ENCODE assay signal across 1 cellular context in the genomic region with DNA sequence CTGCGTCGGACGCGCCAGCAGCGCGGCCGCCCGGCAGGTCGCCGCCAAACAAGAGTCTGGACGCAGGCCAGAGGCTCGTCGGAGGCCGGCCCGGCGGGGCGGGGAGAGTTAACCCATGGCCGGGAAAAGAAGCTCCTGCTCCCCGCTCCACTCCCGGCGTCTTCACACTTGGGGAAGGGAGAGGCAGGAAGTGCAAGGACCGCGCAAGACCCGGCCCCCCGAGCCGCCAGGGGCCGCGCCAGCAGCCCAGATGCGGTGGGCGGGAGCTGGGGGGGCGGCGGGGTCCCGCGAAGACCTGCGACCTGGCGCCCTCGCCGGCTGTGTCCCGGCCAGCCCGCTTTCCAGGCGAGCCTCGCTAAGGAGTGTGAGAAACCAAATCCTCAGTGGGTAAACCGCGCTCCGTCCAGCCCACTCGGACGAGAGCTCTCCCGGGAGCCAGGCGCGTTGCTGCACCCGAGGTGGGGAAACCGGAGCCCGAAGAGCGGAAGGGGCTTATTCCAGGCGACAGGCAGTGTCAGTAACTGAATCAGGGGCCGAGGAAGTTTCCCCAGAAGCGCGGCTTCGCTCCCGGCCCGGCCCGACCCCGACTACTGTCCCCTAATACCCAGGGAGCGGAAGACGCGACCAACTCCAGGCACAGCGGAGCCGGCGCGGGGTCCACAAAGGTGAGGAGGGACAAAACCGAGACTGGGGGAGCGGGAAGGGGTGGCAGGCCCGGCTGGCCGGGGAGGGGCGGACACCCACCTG.
TF ChIP-seq lines count a peak whose summit lies in the region.

No MANE protein-coding gene starts in this region.

TF ChIP-seq in HEK293, 187 proteins besides CTCF, POLR2A, EP300 and RAD21 (continued from another document and continues in another):
- TF ChIP-seq, protein P1, sequence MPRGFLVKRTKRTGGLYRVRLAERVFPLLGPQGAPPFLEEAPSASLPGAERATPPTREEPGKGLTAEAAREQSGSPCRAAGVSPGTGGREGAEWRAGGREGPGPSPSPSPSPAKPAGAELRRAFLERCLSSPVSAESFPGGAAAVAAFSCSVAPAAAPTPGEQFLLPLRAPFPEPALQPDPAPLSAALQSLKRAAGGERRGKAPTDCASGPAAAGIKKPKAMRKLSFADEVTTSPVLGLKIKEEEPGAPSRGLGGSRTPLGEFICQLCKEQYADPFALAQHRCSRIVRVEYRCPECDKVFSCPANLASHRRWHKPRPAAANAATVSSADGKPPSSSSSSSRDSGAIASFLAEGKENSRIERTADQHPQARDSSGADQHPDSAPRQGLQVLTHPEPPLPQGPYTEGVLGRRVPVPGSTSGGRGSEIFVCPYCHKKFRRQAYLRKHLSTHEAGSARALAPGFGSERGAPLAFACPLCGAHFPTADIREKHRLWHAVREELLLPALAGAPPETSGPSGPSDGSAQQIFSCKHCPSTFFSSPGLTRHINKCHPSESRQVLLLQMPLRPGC (tag by site-specific recombination; IDR thresholded peaks at IDR 0.05) = no peak
- TF ChIP-seq, protein P2, sequence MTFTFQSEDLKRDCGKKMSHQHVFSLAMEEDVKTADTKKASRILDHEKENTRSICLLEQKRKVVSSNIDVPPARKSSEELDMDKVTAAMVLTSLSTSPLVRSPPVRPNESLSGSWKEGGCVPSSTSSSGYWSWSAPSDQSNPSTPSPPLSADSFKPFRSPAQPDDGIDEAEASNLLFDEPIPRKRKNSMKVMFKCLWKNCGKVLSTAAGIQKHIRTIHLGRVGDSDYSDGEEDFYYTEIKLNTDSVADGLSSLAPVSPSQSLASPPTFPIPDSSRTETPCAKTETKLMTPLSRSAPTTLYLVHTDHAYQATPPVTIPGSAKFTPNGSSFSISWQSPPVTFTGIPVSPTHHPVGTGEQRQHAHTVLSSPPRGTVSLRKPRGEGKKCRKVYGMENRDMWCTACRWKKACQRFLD (tag by site-specific recombination; IDR thresholded peaks at IDR 0.05) = no peak
- no peak for TF ChIP-seq ZXDB (tag by site-specific recombination; IDR thresholded peaks at IDR 0.05)
- no peak for TF ChIP-seq ZNF114 (tag by site-specific recombination; IDR thresholded peaks at IDR 0.05)
- TF ChIP-seq ZSCAN23 (tag by site-specific recombination; IDR thresholded peaks at IDR 0.05) = no peak
- TF ChIP-seq KLF7 (tag by site-specific recombination; IDR thresholded peaks at IDR 0.05; ENCODE audit: borderline replicate concordance) = no peak
- peak; percentile 93 for TF ChIP-seq ZNF335 (tag by site-specific recombination; conservative IDR thresholded peaks at IDR 0.05)
- TF ChIP-seq, protein P3, sequence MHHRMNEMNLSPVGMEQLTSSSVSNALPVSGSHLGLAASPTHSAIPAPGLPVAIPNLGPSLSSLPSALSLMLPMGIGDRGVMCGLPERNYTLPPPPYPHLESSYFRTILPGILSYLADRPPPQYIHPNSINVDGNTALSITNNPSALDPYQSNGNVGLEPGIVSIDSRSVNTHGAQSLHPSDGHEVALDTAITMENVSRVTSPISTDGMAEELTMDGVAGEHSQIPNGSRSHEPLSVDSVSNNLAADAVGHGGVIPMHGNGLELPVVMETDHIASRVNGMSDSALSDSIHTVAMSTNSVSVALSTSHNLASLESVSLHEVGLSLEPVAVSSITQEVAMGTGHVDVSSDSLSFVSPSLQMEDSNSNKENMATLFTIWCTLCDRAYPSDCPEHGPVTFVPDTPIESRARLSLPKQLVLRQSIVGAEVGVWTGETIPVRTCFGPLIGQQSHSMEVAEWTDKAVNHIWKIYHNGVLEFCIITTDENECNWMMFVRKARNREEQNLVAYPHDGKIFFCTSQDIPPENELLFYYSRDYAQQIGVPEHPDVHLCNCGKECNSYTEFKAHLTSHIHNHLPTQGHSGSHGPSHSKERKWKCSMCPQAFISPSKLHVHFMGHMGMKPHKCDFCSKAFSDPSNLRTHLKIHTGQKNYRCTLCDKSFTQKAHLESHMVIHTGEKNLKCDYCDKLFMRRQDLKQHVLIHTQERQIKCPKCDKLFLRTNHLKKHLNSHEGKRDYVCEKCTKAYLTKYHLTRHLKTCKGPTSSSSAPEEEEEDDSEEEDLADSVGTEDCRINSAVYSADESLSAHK (tag by site-specific recombination; IDR thresholded peaks at IDR 0.05) = no peak
- no peak for TF ChIP-seq ZNF792 (tag by site-specific recombination; IDR thresholded peaks at IDR 0.05)
- no peak for TF ChIP-seq ZNF621 (tag by site-specific recombination; IDR thresholded peaks at IDR 0.05)
- TF ChIP-seq ZNF311 (tag by site-specific recombination; IDR thresholded peaks at IDR 0.05; ENCODE audit: borderline replicate concordance) = no peak
- no peak for TF ChIP-seq ZNF529 (tag by site-specific recombination; IDR thresholded peaks at IDR 0.05; ENCODE audit: insufficient replicate concordance)
- TF ChIP-seq RBAK (tag by site-specific recombination; IDR thresholded peaks at IDR 0.05) = no peak
- TF ChIP-seq ZNF112 (tag by site-specific recombination; IDR thresholded peaks at IDR 0.05) = no peak
- TF ChIP-seq ZNF76 (tag by site-specific recombination; IDR thresholded peaks at IDR 0.05; ENCODE audit: borderline replicate concordance, low read depth) = no peak
- TF ChIP-seq ZNF473 (tag by site-specific recombination; IDR thresholded peaks at IDR 0.05) = no peak
- TF ChIP-seq ZNF658 (tag by site-specific recombination; IDR thresholded peaks at IDR 0.05) = no peak
- peak; percentile 60; the same call in 1 of the 2 replicates for TF ChIP-seq ZBTB48 (tag by site-specific recombination; IDR thresholded peaks at IDR 0.05)
- no peak for TF ChIP-seq ZNF747 (tag by site-specific recombination; IDR thresholded peaks at IDR 0.05)
- TF ChIP-seq ZNF391 (tag by site-specific recombination; IDR thresholded peaks at IDR 0.05; ENCODE audit: borderline replicate concordance, low read depth) = no peak
- TF ChIP-seq ZNF530 (tag by site-specific recombination; IDR thresholded peaks at IDR 0.05; ENCODE audit: low read depth) = no peak
- TF ChIP-seq SCRT1 (tag by site-specific recombination; IDR thresholded peaks at IDR 0.05; ENCODE audit: borderline replicate concordance) = no peak
- TF ChIP-seq TRIM28 (IDR thresholded peaks at IDR 0.05; ENCODE audit: borderline replicate concordance, low read length) = no peak
- no peak for TF ChIP-seq ZNF670 (tag by site-specific recombination; IDR thresholded peaks at IDR 0.05; ENCODE audit: low read depth)
- no peak for TF ChIP-seq ZSCAN18 (tag by site-specific recombination; IDR thresholded peaks at IDR 0.05)
- 0 out of 2 replicates have a peak, but pooled peaks have one; percentile 31 for TF ChIP-seq ZFHX2 (tag by site-specific recombination; conservative IDR thresholded peaks at IDR 0.05)
- TF ChIP-seq, protein P4, sequence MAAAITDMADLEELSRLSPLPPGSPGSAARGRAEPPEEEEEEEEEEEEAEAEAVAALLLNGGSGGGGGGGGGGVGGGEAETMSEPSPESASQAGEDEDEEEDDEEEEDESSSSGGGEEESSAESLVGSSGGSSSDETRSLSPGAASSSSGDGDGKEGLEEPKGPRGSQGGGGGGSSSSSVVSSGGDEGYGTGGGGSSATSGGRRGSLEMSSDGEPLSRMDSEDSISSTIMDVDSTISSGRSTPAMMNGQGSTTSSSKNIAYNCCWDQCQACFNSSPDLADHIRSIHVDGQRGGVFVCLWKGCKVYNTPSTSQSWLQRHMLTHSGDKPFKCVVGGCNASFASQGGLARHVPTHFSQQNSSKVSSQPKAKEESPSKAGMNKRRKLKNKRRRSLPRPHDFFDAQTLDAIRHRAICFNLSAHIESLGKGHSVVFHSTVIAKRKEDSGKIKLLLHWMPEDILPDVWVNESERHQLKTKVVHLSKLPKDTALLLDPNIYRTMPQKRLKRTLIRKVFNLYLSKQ (tag by site-specific recombination; IDR thresholded peaks at IDR 0.05; ENCODE audit: borderline replicate concordance) = no peak
- TF ChIP-seq, protein P5, sequence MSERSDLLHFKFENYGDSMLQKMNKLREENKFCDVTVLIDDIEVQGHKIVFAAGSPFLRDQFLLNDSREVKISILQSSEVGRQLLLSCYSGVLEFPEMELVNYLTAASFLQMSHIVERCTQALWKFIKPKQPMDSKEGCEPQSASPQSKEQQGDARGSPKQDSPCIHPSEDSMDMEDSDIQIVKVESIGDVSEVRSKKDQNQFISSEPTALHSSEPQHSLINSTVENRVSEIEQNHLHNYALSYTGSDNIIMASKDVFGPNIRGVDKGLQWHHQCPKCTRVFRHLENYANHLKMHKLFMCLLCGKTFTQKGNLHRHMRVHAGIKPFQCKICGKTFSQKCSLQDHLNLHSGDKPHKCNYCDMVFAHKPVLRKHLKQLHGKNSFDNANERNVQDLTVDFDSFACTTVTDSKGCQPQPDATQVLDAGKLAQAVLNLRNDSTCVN (tag by site-specific recombination; optimal IDR thresholded peaks at IDR 0.05) = peak; percentile 72
- no peak for TF ChIP-seq ZNF121 (tag by site-specific recombination; IDR thresholded peaks at IDR 0.05)
- TF ChIP-seq ZNF132 (tag by site-specific recombination; IDR thresholded peaks at IDR 0.05; ENCODE audit: borderline replicate concordance) = no peak
- TF ChIP-seq, protein P6, sequence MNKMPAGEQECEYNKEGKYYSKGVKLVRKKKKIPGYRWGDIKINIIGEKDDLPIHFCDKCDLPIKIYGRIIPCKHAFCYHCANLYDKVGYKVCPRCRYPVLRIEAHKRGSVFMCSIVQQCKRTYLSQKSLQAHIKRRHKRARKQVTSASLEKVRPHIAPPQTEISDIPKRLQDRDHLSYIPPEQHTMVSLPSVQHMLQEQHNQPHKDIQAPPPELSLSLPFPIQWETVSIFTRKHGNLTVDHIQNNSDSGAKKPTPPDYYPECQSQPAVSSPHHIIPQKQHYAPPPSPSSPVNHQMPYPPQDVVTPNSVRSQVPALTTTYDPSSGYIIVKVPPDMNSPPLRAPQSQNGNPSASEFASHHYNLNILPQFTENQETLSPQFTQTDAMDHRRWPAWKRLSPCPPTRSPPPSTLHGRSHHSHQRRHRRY (tag by site-specific recombination; IDR thresholded peaks at IDR 0.05) = no peak
- TF ChIP-seq ZFP37 (tag by site-specific recombination; IDR thresholded peaks at IDR 0.05) = no peak
- TF ChIP-seq YY1 (tag by site-specific recombination; IDR thresholded peaks at IDR 0.05) = no peak
- TF ChIP-seq, protein P7, sequence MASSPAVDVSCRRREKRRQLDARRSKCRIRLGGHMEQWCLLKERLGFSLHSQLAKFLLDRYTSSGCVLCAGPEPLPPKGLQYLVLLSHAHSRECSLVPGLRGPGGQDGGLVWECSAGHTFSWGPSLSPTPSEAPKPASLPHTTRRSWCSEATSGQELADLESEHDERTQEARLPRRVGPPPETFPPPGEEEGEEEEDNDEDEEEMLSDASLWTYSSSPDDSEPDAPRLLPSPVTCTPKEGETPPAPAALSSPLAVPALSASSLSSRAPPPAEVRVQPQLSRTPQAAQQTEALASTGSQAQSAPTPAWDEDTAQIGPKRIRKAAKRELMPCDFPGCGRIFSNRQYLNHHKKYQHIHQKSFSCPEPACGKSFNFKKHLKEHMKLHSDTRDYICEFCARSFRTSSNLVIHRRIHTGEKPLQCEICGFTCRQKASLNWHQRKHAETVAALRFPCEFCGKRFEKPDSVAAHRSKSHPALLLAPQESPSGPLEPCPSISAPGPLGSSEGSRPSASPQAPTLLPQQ (tag by site-specific recombination; IDR thresholded peaks at IDR 0.05) = 0 out of 2 replicates have a peak, but pooled peaks have one; percentile 3
- TF ChIP-seq ZNF138 (tag by site-specific recombination; IDR thresholded peaks at IDR 0.05; ENCODE audit: borderline replicate concordance) = no peak
- TF ChIP-seq, protein P8, sequence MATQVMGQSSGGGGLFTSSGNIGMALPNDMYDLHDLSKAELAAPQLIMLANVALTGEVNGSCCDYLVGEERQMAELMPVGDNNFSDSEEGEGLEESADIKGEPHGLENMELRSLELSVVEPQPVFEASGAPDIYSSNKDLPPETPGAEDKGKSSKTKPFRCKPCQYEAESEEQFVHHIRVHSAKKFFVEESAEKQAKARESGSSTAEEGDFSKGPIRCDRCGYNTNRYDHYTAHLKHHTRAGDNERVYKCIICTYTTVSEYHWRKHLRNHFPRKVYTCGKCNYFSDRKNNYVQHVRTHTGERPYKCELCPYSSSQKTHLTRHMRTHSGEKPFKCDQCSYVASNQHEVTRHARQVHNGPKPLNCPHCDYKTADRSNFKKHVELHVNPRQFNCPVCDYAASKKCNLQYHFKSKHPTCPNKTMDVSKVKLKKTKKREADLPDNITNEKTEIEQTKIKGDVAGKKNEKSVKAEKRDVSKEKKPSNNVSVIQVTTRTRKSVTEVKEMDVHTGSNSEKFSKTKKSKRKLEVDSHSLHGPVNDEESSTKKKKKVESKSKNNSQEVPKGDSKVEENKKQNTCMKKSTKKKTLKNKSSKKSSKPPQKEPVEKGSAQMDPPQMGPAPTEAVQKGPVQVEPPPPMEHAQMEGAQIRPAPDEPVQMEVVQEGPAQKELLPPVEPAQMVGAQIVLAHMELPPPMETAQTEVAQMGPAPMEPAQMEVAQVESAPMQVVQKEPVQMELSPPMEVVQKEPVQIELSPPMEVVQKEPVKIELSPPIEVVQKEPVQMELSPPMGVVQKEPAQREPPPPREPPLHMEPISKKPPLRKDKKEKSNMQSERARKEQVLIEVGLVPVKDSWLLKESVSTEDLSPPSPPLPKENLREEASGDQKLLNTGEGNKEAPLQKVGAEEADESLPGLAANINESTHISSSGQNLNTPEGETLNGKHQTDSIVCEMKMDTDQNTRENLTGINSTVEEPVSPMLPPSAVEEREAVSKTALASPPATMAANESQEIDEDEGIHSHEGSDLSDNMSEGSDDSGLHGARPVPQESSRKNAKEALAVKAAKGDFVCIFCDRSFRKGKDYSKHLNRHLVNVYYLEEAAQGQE (tag by site-specific recombination; IDR thresholded peaks at IDR 0.05) = no peak
- no peak for TF ChIP-seq ZNF274 (IDR thresholded peaks at IDR 0.05; ENCODE audit: low read length)
- TF ChIP-seq ZNF274 (tag by site-specific recombination; IDR thresholded peaks at IDR 0.05; ENCODE audit: borderline replicate concordance) = no peak
- TF ChIP-seq ZFP69B (tag by site-specific recombination; IDR thresholded peaks at IDR 0.05) = no peak
- TF ChIP-seq, protein P9, sequence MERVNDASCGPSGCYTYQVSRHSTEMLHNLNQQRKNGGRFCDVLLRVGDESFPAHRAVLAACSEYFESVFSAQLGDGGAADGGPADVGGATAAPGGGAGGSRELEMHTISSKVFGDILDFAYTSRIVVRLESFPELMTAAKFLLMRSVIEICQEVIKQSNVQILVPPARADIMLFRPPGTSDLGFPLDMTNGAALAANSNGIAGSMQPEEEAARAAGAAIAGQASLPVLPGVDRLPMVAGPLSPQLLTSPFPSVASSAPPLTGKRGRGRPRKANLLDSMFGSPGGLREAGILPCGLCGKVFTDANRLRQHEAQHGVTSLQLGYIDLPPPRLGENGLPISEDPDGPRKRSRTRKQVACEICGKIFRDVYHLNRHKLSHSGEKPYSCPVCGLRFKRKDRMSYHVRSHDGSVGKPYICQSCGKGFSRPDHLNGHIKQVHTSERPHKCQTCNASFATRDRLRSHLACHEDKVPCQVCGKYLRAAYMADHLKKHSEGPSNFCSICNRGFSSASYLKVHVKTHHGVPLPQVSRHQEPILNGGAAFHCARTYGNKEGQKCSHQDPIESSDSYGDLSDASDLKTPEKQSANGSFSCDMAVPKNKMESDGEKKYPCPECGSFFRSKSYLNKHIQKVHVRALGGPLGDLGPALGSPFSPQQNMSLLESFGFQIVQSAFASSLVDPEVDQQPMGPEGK (tag by site-specific recombination; IDR thresholded peaks at IDR 0.05) = peak; percentile 50; the same call in 1 of the 2 replicates
- TF ChIP-seq KLF10 (tag by site-specific recombination; IDR thresholded peaks at IDR 0.05) = 0 out of 2 replicates have a peak, but pooled peaks have one; percentile 39
